In genomic region chr20:4814696-4815252, GRCh38 we compare ENCODE assay signal across 9 cellular contexts. TPM values are rescaled to one million over a fixed set of nuclear protein-coding genes. Genes with fewer than 3 reads are reported as not detected.
A peak's percentile ranks its signal among the peaks of the same experiment; 100 is the strongest.
DNase-seq lines count a peak whose midpoint lies in the region; ATAC-seq lines count a peak whose summit lies in the region.
"Had no signal": no experiment of that assay in that cellular context is flagged by ENCODE, and none has a peak within 500 bp of the region (broad histone marks: within the 10 kb centered on the region; RNA-seq: fewer than 3 reads in every experiment).

No MANE protein-coding gene starts in this region.

- H3K4me1 ChIP-seq in esophagus (ENCODE audit: control insufficient read depth in 2 of 2, insufficient read depth in 2 of 2, low read length in 1 of 2), result peaks cover 8% of the 10 kb centered on the region in 2 donors

- 56 to 63% methylated on average over 20 of the region's 20 CpGs for WGBS in esophagus, 2 donors

- no peaks in the 10 kb centered on the region for H3K9me3 ChIP-seq in esophagus (ENCODE audit: control insufficient read depth in 2 of 2, insufficient read depth in 1 of 2, low read depth in 1 of 2, low read length in 1 of 2)

- ATAC-seq in GM19397 (IDR thresholded peaks at IDR 0.05; ENCODE audit: unreplicated experiment) (peak; percentile 48), HG03354 (IDR thresholded peaks at IDR 0.05; ENCODE audit: poor library complexity, severe bottlenecking, unreplicated experiment) (peak; percentile 62)

- peak overlapping the region in 1 of 2 donors; percentile 0 for H3K4me3 ChIP-seq in esophagus (ENCODE audit: low read depth in 1 of 2, low read length in 2 of 2)

- no peaks in the 10 kb centered on the region for H3K27me3 ChIP-seq in esophagus (ENCODE audit: control insufficient read depth in 1 of 2, insufficient read depth in 2 of 2, low read length in 2 of 2)

- peak; percentile 65 for DNase-seq in activated CD4-positive, alpha-beta T cell treated with anti-CD3 and anti-CD28 coated beads, Interleukin-2, amount 50 U/mL, for 24 hours (ENCODE audit: low read depth in 1 of 2, low spot score in 1 of 2)
- DNase-seq in stimulated activated CD4-positive, alpha-beta T cell treated with anti-CD3 and anti-CD28 coated beads, Interleukin-15, amount 100 ng/mL, for 24 hours, result peak; percentile 75
- DNase-seq in COR-L47 (lab: John Stamatoyannopoulos, UW), result no peak
- no peak for DNase-seq in NCI-H226
- DNase-seq in HuH-7.5 (ENCODE audit: low spot score), result no peak

- H3K36me3 ChIP-seq in esophagus (ENCODE audit: control insufficient read depth in 2 of 2, insufficient read depth in 2 of 2, low read length in 1 of 2), result no peaks in the 10 kb centered on the region

- peak overlapping the region; percentile 35 to 51 for H3K27ac ChIP-seq in esophagus (ENCODE audit: low read depth in 2 of 2, low read length in 1 of 2)
- H3K27ac ChIP-seq: VCaP had no signal

RNA-seq across cellular contexts. Expression of gene RASSF2, which starts 8.6 kb away (rescaled TPM):
- 1 to 10 TPM; 1.1 to 1.2 TPM for polyA plus RNA-seq in esophagus

Comparison
In these comparisons a context has a peak if more than half of its experiments do, and no peak if none do; other contexts are left out.
1. DNase-seq: peak in activated CD4-positive, alpha-beta T cell treated with anti-CD3 and anti-CD28 coated beads, Interleukin-2, amount 50 U/mL, for 24 hours (2 of 2) and stimulated activated CD4-positive, alpha-beta T cell treated with anti-CD3 and anti-CD28 coated beads, Interleukin-15, amount 100 ng/mL, for 24 hours (single experiment); none in COR-L47 (single experiment), NCI-H226 (single experiment) and HuH-7.5 (single experiment).